ENCODE assay signal across 7 cellular contexts in the genomic region with DNA sequence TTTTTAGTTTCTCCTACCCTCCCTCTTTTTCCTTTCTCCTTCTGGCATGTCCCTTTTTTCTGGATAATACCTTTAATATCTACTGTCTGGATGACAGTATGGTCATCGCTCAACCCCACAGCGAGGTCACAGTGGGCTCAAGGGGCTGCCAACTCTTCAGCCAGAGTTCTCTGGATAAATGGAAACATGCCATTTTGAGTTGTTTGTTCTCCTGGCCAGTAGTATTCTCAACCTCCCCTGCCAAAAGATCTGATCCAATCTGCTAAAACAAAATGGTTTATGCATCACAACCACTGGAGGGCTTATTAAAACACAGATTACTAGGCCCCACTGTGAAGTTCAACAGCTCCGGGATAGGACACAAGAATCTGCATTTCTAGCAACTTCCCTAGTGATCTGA.
"Had no signal": no experiment of that assay in that cellular context is flagged by ENCODE, and none has a peak within 500 bp of the region (broad histone marks: within the 10 kb centered on the region; RNA-seq: fewer than 3 reads in every experiment).

No MANE protein-coding gene starts in this region.

- H3K4me3 ChIP-seq: GM23248, HAP-1 had no signal

- H3K9me3 ChIP-seq: HAP-1 had no signal

- ATAC-seq: HCT116 had no signal

- DNase-seq: GM23248, GOT3, H7, KBM-7 had no signal

- H3K36me3 ChIP-seq: HAP-1 had no signal

- H3K4me1 ChIP-seq: HAP-1 had no signal

- H3K27ac ChIP-seq: GM23248, HL-60 had no signal
